In genomic region chr5:73498057-73498992, GRCh38 we compare ENCODE assay signal across 1 cellular context.
A peak's percentile ranks its signal among the peaks of the same experiment; 100 is the strongest.
TF ChIP-seq lines count a peak whose summit lies in the region.

Gene BTF3 (plus strand): TSS chr5:73498442. CDS start chr5:73498668, 226 bp downstream.

TF ChIP-seq in HepG2, 621 proteins besides CTCF, POLR2A, EP300 and RAD21 (continued from another document and continues in another):
- TF ChIP-seq TFDP1 (CRISPR knock-in tag; IDR thresholded peaks at IDR 0.05; ENCODE audit: borderline replicate concordance) (peak; percentile 39; the same call in 1 of the 2 replicates), FOSL1 (CRISPR knock-in tag; IDR thresholded peaks at IDR 0.05; ENCODE audit: borderline replicate concordance) (peak; percentile 29; the same call in 1 of the 2 replicates), CSRNP2 (CRISPR knock-in tag; conservative IDR thresholded peaks at IDR 0.05; ENCODE audit: low read depth) (no peak), ZNF607 (CRISPR knock-in tag; IDR thresholded peaks at IDR 0.05; ENCODE audit: borderline replicate concordance) (no peak; the same call in 1 of the 2 replicates), ZNF615 (CRISPR knock-in tag; IDR thresholded peaks at IDR 0.05; ENCODE audit: borderline replicate concordance) (no peak), KDM4B (CRISPR knock-in tag; IDR thresholded peaks at IDR 0.05) (peak; percentile 3; the same call in 1 of the 2 replicates), ZNF558 (CRISPR knock-in tag; IDR thresholded peaks at IDR 0.05; ENCODE audit: borderline replicate concordance) (peak; percentile 90; the same call in 1 of the 2 replicates), STAT6 (CRISPR knock-in tag; IDR thresholded peaks at IDR 0.05; ENCODE audit: borderline replicate concordance) (no peak), ATRX (CRISPR knock-in tag; IDR thresholded peaks at IDR 0.05; ENCODE audit: borderline replicate concordance) (no peak), ZNF124 (CRISPR knock-in tag; IDR thresholded peaks at IDR 0.05) (peak; percentile 36; the same call in 1 of the 2 replicates), DNMT3B (CRISPR knock-in tag; conservative IDR thresholded peaks at IDR 0.05) (no peak), ZNF672 (CRISPR knock-in tag; IDR thresholded peaks at IDR 0.05) (no peak), KLF9 (CRISPR knock-in tag; IDR thresholded peaks at IDR 0.05; ENCODE audit: low read depth) (no peak), MIER2 (CRISPR knock-in tag; IDR thresholded peaks at IDR 0.05) (no peak; the same call in 1 of the 2 replicates), ZNF609 (CRISPR knock-in tag; IDR thresholded peaks at IDR 0.05; ENCODE audit: borderline replicate concordance) (peak; percentile 49; the same call in 1 of the 2 replicates), POGZ (CRISPR knock-in tag; IDR thresholded peaks at IDR 0.05) (peak; percentile 84), RFXAP (CRISPR knock-in tag; IDR thresholded peaks at IDR 0.05; ENCODE audit: borderline replicate concordance) (no peak; the same call in 1 of the 2 replicates), USF2 (IDR thresholded peaks at IDR 0.05; ENCODE audit: low read depth, low read length) (no peak), USF2 (CRISPR knock-in tag; IDR thresholded peaks at IDR 0.05; ENCODE audit: borderline replicate concordance) (peak; percentile 65; the same call in 1 of the 2 replicates), SAFB2 (CRISPR knock-in tag; IDR thresholded peaks at IDR 0.05; ENCODE audit: borderline replicate concordance, low read depth) (peak; percentile 62; the same call in 1 of the 2 replicates), FOXK2 (IDR thresholded peaks at IDR 0.05) (no peak), HNRNPL (IDR thresholded peaks at IDR 0.05; ENCODE audit: low read depth, low read length) (no peak; the same call in 1 of the 2 replicates), SALL2 (CRISPR knock-in tag; IDR thresholded peaks at IDR 0.05) (peak; percentile 75), YEATS2 (CRISPR knock-in tag; IDR thresholded peaks at IDR 0.05; ENCODE audit: borderline replicate concordance) (no peak), ELK4 (CRISPR knock-in tag; IDR thresholded peaks at IDR 0.05; ENCODE audit: borderline replicate concordance) (no peak), ARID2 (CRISPR knock-in tag; IDR thresholded peaks at IDR 0.05; ENCODE audit: borderline replicate concordance) (peak; percentile 78; the same call in 1 of the 2 replicates), ZNF562 (CRISPR knock-in tag; IDR thresholded peaks at IDR 0.05; ENCODE audit: borderline replicate concordance) (no peak), JDP2 (CRISPR knock-in tag; IDR thresholded peaks at IDR 0.05; ENCODE audit: borderline replicate concordance) (no peak), MYPOP (CRISPR knock-in tag; IDR thresholded peaks at IDR 0.05) (peak; percentile 59; the same call in 1 of the 2 replicates), ZNF557 (CRISPR knock-in tag; IDR thresholded peaks at IDR 0.05) (0 out of 2 replicates have a peak, but pooled peaks have one; percentile 57), ZNF292 (CRISPR knock-in tag; IDR thresholded peaks at IDR 0.05; ENCODE audit: borderline replicate concordance, low read depth) (no peak), ZNF770 (CRISPR knock-in tag; IDR thresholded peaks at IDR 0.05) (0 out of 2 replicates have a peak, but pooled peaks have one; percentile 21), AFF4 (CRISPR knock-in tag; IDR thresholded peaks at IDR 0.05) (no peak; the same call in 1 of the 2 replicates), RFXANK (CRISPR knock-in tag; IDR thresholded peaks at IDR 0.05) (0 out of 2 replicates have a peak, but pooled peaks have one; percentile 71), PHF21A (CRISPR knock-in tag; IDR thresholded peaks at IDR 0.05) (peak; percentile 59; the same call in 1 of the 2 replicates), ZNF644 (CRISPR knock-in tag; IDR thresholded peaks at IDR 0.05; ENCODE audit: low read depth) (no peak), ZNF550 (CRISPR knock-in tag; IDR thresholded peaks at IDR 0.05; ENCODE audit: borderline replicate concordance) (no peak), XRCC5 (optimal IDR thresholded peaks at IDR 0.05; ENCODE audit: low read length) (peak; percentile 13)
